In genomic region chr22:17366830-17367229, GRCh38 we compare ENCODE assay signal across 8 cellular contexts. TPM values are rescaled to one million over a fixed set of nuclear protein-coding genes. Genes with fewer than 3 reads are reported as not detected.
DNase-seq lines count a peak whose midpoint lies in the region; ATAC-seq and TF ChIP-seq lines count a peak whose summit lies in the region.

No MANE protein-coding gene starts in this region.

- peak overlapping the region in 3 of 10 donors; percentile 34 to 80 (median 37) for H3K4me3 ChIP-seq in heart right ventricle

- WGBS in heart right ventricle, 2 donors = 12 to 15% methylated on average over 11 of the region's 11 CpGs

- CTCF ChIA-PET in activated B cell treated with CpG ODN at 0.5 μM for 24 hours (lab: Charles Lee) = interaction anchor here (1.0 to 1.7 kb wide), 3 partner anchors 135 to 195 kb away, joined by 4 to 7 read pairs (median 5); no protein-coding TSS in a partner anchor

- peaks cover 0 to 29% (median 19%) of the 10 kb centered on the region in 9 donors for H3K4me1 ChIP-seq in heart right ventricle

- H3K36me3 Mint-ChIP-seq in activated B cell treated with CpG ODN at 0.5 μM for 24 hours (ENCODE audit: low read depth) = no peaks in the 10 kb centered on the region

- H3K9me3 ChIP-seq in heart right ventricle = no peaks in the 10 kb centered on the region

- TF ChIP-seq CTCF in activated B cell treated with CpG ODN at 0.5 μM for 24 hours (IDR thresholded peaks at IDR 0.05) (no peak), heart right ventricle (IDR thresholded peaks at IDR 0.05) (peak in 8 of 9 donors; percentile 35 to 67 (median 50))

- H3K9me3 Mint-ChIP-seq in activated B cell treated with CpG ODN at 0.5 μM for 24 hours = no peaks in the 10 kb centered on the region

- peak; percentile 44 for DNase-seq in NCI-H1436 (lab: John Stamatoyannopoulos, UW)
- DNase-seq in NCI-H1436 treated with DMSO at 0.1 percent for 48 hours (lab: John Stamatoyannopoulos, UW) = no peak
- DNase-seq in activated B cell treated with CpG ODN at 0.5 μM for 24 hours = no peak
- DNase-seq in heart right ventricle = peak; percentile 53 to 68
- DNase-seq in stimulated activated CD4-positive, alpha-beta T cell treated with anti-CD3 and anti-CD28 coated beads, Interleukin-1b, Interleukin-23, amount 100 ng/mL, for 48 hours = peak; percentile 27
- DNase-seq in HPDE6-E6E7 (ENCODE audit: extremely low spot score) = no peak
- DNase-seq in NK-92 (lab: John Stamatoyannopoulos, UW; ENCODE audit: unreplicated experiment) = no peak

- peak overlapping the region; percentile 24 for H3K4me3 Mint-ChIP-seq in activated B cell treated with CpG ODN at 0.5 μM for 24 hours

- POLR2A ChIA-PET in activated B cell treated with CpG ODN at 0.5 μM for 24 hours (lab: Charles Lee) = no interaction called here

- peaks cover 27% of the 10 kb centered on the region for H3K4me1 Mint-ChIP-seq in activated B cell treated with CpG ODN at 0.5 μM for 24 hours

- intact Hi-C loops in activated B cell treated with CpG ODN at 0.5 μM for 24 hours (cut with micrococcal nuclease) (loop anchor here (1.0 to 5.0 kb wide), 5 partner anchors 110 to 290 kb away; no protein-coding TSS in a partner anchor), heart right ventricle (cut with DNase I) (loop anchor here in 9 of 10 donors (2.0 to 10.0 kb wide), 10 partner anchors 108 to 292 kb away; no protein-coding TSS in a partner anchor)

- no peak overlapping the region for H3K27ac ChIP-seq in heart right ventricle

- no peak overlapping the region for H3K27ac Mint-ChIP-seq in activated B cell treated with CpG ODN at 0.5 μM for 24 hours

- ATAC-seq in activated B cell treated with CpG ODN at 0.5 μM for 24 hours (ENCODE audit: low read depth) = no peak
- peak in 5 of 8 donors; percentile 41 to 60 (median 49) for ATAC-seq in heart right ventricle
- ATAC-seq in HG02678 (IDR thresholded peaks at IDR 0.05; ENCODE audit: unreplicated experiment) = no peak

- peaks cover 35% of the 10 kb centered on the region for H3K27me3 Mint-ChIP-seq in activated B cell treated with CpG ODN at 0.5 μM for 24 hours

- peaks cover 0 to 66% (median 6%) of the 10 kb centered on the region in 7 donors for H3K27me3 ChIP-seq in heart right ventricle

- no peaks in the 10 kb centered on the region for H3K36me3 ChIP-seq in heart right ventricle

RNA-seq across cellular contexts. Expression of gene CECR2, which starts 2.4 kb away (rescaled TPM):
- total RNA-seq in activated B cell treated with CpG ODN at 0.5 μM for 24 hours = 1.6 and 2.5 TPM in 2 replicates
- 1 to 10 TPM; 5.2 to 9.1 (median 6.5) TPM for total RNA-seq in heart right ventricle
- 1 to 10 TPM; 1.1 to 6.4 TPM for polyA plus RNA-seq in heart right ventricle

Comparison
In these comparisons a context has a peak if more than half of its experiments do, and no peak if none do; other contexts are left out.
1. DNase-seq: peak in NCI-H1436 (single experiment), heart right ventricle (2 of 2) and stimulated activated CD4-positive, alpha-beta T cell treated with anti-CD3 and anti-CD28 coated beads, Interleukin-1b, Interleukin-23, amount 100 ng/mL, for 48 hours (single experiment); none in NCI-H1436 treated with DMSO at 0.1 percent for 48 hours (single experiment), activated B cell treated with CpG ODN at 0.5 μM for 24 hours (single experiment), HPDE6-E6E7 (single experiment) and NK-92 (single experiment).
2. ATAC-seq: peak in heart right ventricle (5 of 8); none in activated B cell treated with CpG ODN at 0.5 μM for 24 hours (single experiment) and HG02678 (single experiment).